ENCODE assay signal across 8 cellular contexts in the genomic region with DNA sequence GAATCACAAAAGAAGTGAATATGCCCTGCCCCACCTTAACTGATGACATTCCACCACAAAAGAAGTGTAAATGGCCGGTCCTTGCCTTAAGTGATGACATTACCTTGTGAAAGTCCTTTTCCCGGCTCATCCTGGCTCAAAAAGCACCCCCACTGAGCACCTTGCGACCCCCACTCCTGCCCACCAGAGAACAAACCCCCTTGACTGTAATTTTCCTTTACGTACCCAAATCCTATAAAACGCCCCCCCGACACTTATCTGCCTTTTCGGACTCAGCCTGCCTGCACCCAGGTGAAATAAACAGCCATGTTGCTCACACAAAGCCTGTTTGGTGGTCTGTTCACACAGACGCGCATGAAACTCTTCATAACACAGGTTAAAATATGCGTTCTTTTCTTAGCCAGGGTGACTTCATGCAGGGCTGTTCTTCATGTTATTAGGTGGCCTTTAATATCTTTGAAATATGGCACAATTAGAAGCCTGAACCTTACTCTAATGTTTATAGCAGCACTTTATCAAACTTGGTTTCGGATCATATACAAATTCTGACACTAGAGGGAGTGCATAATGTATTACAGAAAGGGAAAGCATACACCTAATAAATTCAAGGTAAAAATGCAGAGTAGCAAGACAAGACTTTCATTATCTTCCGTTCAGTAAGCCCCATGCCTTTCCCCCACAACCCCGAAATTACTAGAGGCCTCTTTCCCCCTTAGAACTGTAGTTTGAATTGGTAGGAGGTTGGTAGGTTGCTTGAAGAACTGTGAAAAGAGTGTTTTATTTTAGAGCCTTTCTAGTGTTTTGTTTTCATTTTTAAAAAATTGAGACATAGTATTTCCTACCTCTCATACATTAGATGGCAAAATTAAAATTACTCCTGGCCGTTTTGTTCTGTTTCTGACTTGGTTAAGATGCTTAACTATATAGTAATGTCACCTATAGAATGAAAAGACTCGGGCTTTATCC.
A peak's percentile ranks its signal among the peaks of the same experiment; 100 is the strongest.
DNase-seq lines count a peak whose midpoint lies in the region; ATAC-seq lines count a peak whose summit lies in the region.

No MANE protein-coding gene starts in this region.

- no peaks in the 10 kb centered on the region for H3K36me3 Mint-ChIP-seq in immature natural killer cell

- no peak overlapping the region for H3K27ac Mint-ChIP-seq in immature natural killer cell

- peaks cover 3 to 5% (median 3%) of the 10 kb centered on the region in 3 donors for H3K27me3 Mint-ChIP-seq in immature natural killer cell (ENCODE audit: low read depth in 3 of 3)

- ATAC-seq in HG03571 (IDR thresholded peaks at IDR 0.05; ENCODE audit: unreplicated experiment) (no peak), GM19023 (IDR thresholded peaks at IDR 0.05; ENCODE audit: unreplicated experiment) (no peak), GM21529 (IDR thresholded peaks at IDR 0.05; ENCODE audit: unreplicated experiment) (no peak)

- H3K4me3 Mint-ChIP-seq in immature natural killer cell, result peak overlapping the region in 1 of 5 donors; percentile 49

- no peaks in the 10 kb centered on the region for H3K9me3 Mint-ChIP-seq in immature natural killer cell

- H3K4me1 Mint-ChIP-seq in immature natural killer cell, result peaks cover 8 to 22% of the 10 kb centered on the region in 2 donors

- DNase-seq in NOMO-1 treated with dmso at 0.1 percent for 144 hours (lab: John Stamatoyannopoulos, UW; ENCODE audit: unreplicated experiment), result peak; percentile 0
- DNase-seq in NOMO-1 treated with DMSO at 0.1 percent for 48 hours (lab: John Stamatoyannopoulos, UW; ENCODE audit: unreplicated experiment), result no peak
- DNase-seq in HT1080 (ENCODE audit: low read depth), result peak; percentile 51
- DNase-seq in SW480 (ENCODE audit: low spot score), result peak; percentile 79
- DNase-seq in immature natural killer cell, result peak; percentile 10 to 32 (median 22)
